Comparison of ENCODE assay signal across 30 cellular contexts in the genomic region with DNA sequence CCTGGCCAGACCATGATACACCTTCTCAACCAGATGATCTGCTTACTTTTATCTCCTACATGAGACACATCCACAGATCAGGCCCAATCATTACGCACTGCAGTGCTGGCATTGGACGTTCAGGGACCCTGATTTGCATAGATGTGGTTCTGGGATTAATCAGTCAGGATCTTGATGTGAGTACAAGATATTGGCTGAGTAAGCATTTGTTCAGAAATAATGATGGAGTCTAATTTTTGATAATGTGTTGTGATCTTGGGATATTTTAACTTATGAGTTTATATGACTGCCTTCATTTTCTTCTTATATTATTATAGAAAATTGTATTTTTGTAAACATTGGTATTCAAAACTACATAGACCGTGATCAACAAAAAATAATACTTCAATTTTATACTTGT. TPM values are rescaled to one million over a fixed set of nuclear protein-coding genes. Genes with fewer than 3 reads are reported as not detected.
"Had no signal": no experiment of that assay in that cellular context is flagged by ENCODE, and none has a peak within 500 bp of the region (broad histone marks: within the 10 kb centered on the region; RNA-seq: fewer than 3 reads in every experiment).

No MANE protein-coding gene starts in this region.

- FAIRE-seq: bronchial epithelial cell had no signal

- H3K27ac ChIP-seq: ascending aorta, brain microvascular endothelial cell, coronary artery, dorsolateral prefrontal cortex, epithelial cell of prostate, WERI-Rb-1 had no signal

- H3K27me3 ChIP-seq: ascending aorta, brain microvascular endothelial cell, dorsolateral prefrontal cortex had no signal

- DNase-seq: activated B cell treated with CpG ODN at 0.5 μM for 24 hours; activated CD4-positive, alpha-beta memory T cell treated with anti-CD3 and anti-CD28 coated beads, Interleukin-2, amount 10 ng/mL, durations not matched to agents 7 days and 5 days; activated CD4-positive, alpha-beta T cell treated with anti-CD3 and anti-CD28 coated beads for 36 hours; activated CD4-positive, alpha-beta T cell treated with anti-CD3 and anti-CD28 coated beads, Interleukin-2, amount 10 ng/mL, durations not matched to agents 7 days and 5 days; activated CD4-positive, alpha-beta T cell treated with anti-CD3 and anti-CD28 coated beads, Interleukin-2, amount 50 U/mL, for 4 hours; activated CD8-positive, alpha-beta memory T cell treated with anti-CD3 and anti-CD28 coated beads, Interleukin-2, amount 50 U/mL, for 48 hours; activated gamma-delta T cell; activated naive CD4-positive, alpha-beta T cell; activated naive CD4-positive, alpha-beta T cell treated with anti-CD3 and anti-CD28 coated beads, Interleukin-2, amount 10 ng/mL, durations not matched to agents 7 days and 5 days; activated naive CD8-positive, alpha-beta T cell treated with anti-CD3 and anti-CD28 coated beads, Interleukin-2, amount 10 ng/mL, durations not matched to agents 7 days and 5 days; activated T-cell treated with anti-CD3 and anti-CD28 coated beads for 4 hours; activated T-cell treated with anti-CD3 and anti-CD28 coated beads, Interleukin-2, amount 50 U/mL, for 24 hours; activated T-cell treated with anti-CD3 and anti-CD28 coated beads, Interleukin-2, amount 50 U/mL, for 72 hours; brain microvascular endothelial cell; dorsolateral prefrontal cortex; effector memory CD4-positive, alpha-beta T cell; endodermal cell; foreskin fibroblast; head of caudate nucleus; T-helper 1 cell; T-helper 17 cell; T1000; WERI-Rb-1 had no signal

- ATAC-seq: activated CD4-positive, alpha-beta T cell treated with anti-CD3 and anti-CD28 coated beads for 36 hours; activated CD4-positive, CD25-positive, alpha-beta regulatory T cell treated with anti-CD3 and anti-CD28 coated beads, Interleukin-2, amount 50 U/mL, for 24 hours; activated naive CD4-positive, alpha-beta T cell treated with anti-CD3 and anti-CD28 coated beads, Interleukin-2, amount 50 U/mL, for 72 hours; activated T-cell treated with anti-CD3 and anti-CD28 coated beads, Interleukin-2, amount 50 U/mL, for 72 hours; T-helper 17 cell had no signal

- H3K4me1 ChIP-seq: ascending aorta had no signal

- H3K9me3 ChIP-seq: ascending aorta had no signal

- H3K4me3 ChIP-seq: ascending aorta, coronary artery, dorsolateral prefrontal cortex had no signal

RNA-seq across cellular contexts. Expression of gene SLC10A6, which starts 39.4 kb away (rescaled TPM):
- total RNA-seq: activated CD4-positive, alpha-beta memory T cell treated with anti-CD3 and anti-CD28 coated beads, Interleukin-2, amount 10 ng/mL, durations not matched to agents 7 days and 5 days; activated CD4-positive, alpha-beta T cell treated with anti-CD3 and anti-CD28 coated beads for 36 hours; activated CD4-positive, alpha-beta T cell treated with anti-CD3 and anti-CD28 coated beads, Interleukin-2, amount 10 ng/mL, durations not matched to agents 7 days and 5 days; activated naive CD4-positive, alpha-beta T cell treated with anti-CD3 and anti-CD28 coated beads, Interleukin-2, amount 50 U/mL, for 72 hours; activated naive CD8-positive, alpha-beta T cell treated with anti-CD3 and anti-CD28 coated beads, Interleukin-2, amount 10 ng/mL, durations not matched to agents 7 days and 5 days; endodermal cell; frontal cortex; T-helper 17 cell had no signal
